In the genomic region with DNA sequence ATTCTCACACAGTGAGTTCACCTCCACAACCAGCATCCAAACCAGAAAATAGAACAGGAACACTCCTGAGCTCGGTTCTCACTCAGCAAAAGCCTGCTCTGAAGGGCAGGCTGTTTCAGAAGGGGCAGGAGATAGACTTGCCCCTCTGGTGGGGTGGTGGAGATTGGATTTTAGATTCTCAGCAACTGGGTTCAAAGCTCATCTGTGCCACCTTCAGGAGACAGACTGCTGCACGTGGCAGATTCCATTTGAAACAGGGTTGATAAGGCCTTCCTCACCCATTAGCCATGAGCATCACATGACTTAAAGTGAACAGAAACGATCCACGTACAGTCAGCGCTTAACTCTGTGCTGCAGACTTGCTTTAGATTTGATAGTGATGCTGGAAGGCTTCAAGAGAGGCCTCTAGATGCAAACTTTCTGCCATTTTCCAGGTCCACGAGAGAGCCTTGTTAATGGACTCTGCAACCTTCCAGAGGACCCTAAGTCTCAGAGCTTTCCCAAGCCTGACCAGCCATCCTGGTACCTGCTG, we compare ENCODE assay signal across 14 cellular contexts. TPM values are rescaled to one million over a fixed set of nuclear protein-coding genes. Genes with fewer than 3 reads are reported as not detected.
DNase-seq lines count a peak whose midpoint lies in the region; ATAC-seq, FAIRE-seq and TF ChIP-seq lines count a peak whose summit lies in the region.
"Had no signal": no experiment of that assay in that cellular context is flagged by ENCODE, and none has a peak within 500 bp of the region (broad histone marks: within the 10 kb centered on the region; RNA-seq: fewer than 3 reads in every experiment).

No MANE protein-coding gene starts in this region.

- no peaks in the 10 kb centered on the region for H3F3A ChIP-seq in GM23338 (replicated peaks; ENCODE audit: low read depth)

- H3K36me3 ChIP-seq in GM23338 (ENCODE audit: insufficient read depth) (no peaks in the 10 kb centered on the region), adipocyte (ENCODE audit: control insufficient read depth, insufficient read depth, low read length, severe bottlenecking) (no peaks in the 10 kb centered on the region), keratinocyte (ENCODE audit: control insufficient read depth in 2 of 2, extremely low read depth in 1 of 2, insufficient read depth in 2 of 2, low read length in 2 of 2) (no peaks in the 10 kb centered on the region)
- H3K36me3 ChIP-seq: SJCRH30 had no signal

- H3K9ac ChIP-seq in adipocyte (ENCODE audit: low read length) (no peak overlapping the region), keratinocyte (ENCODE audit: control insufficient read depth, extremely low read depth, insufficient read depth, low read length) (no peak overlapping the region)

- H2AFZ ChIP-seq in GM23338 (peak overlapping the region; percentile 69; the same call in 1 of the 2 replicates), keratinocyte (ENCODE audit: control insufficient read depth, low read length) (no peak overlapping the region)

- H3K4me2 ChIP-seq in GM23338 (no peak overlapping the region), keratinocyte (ENCODE audit: control insufficient read depth, extremely low read depth, insufficient read depth, low read depth, low read length) (no peak overlapping the region)

- no peak overlapping the region for H3K27ac Mint-ChIP-seq in Calu3 (ENCODE audit: unreplicated experiment)
- H3K27ac Mint-ChIP-seq in GM23338 = no peak overlapping the region
- H3K27ac Mint-ChIP-seq: activated CD4-positive, alpha-beta T cell treated with anti-CD3 and anti-CD28 coated beads, Interleukin-2, amount 10 ng/mL, durations not matched to agents 7 days and 5 days; naive B cell had no signal

- dilution Hi-C loops in keratinocyte (cut with MboI; ENCODE audit: extremely low pct_ligation_motif_present, low sequenced_read_pairs) = no loop called here

- no peak for DNase-seq in Calu3
- DNase-seq in GM23338 (ENCODE audit: low spot score) = no peak
- peak; percentile 28 for DNase-seq in adipocyte (ENCODE audit: low read depth)
- DNase-seq in keratinocyte (ENCODE audit: low read depth, low spot score) = no peak
- DNase-seq in activated CD4-positive, alpha-beta T cell treated with anti-CD3 and anti-CD28 coated beads for 48 hours = no peak
- DNase-seq in stimulated activated CD4-positive, alpha-beta T cell treated with anti-CD3 and anti-CD28 coated beads, Interleukin-1b, Interleukin-23, amount 100 ng/mL, for 48 hours = no peak
- DNase-seq in activated CD4-positive, alpha-beta T cell treated with anti-CD3 and anti-CD28 coated beads for 4 hours = no peak
- no peak for DNase-seq in 8988T
- DNase-seq: activated CD4-positive, alpha-beta T cell treated with anti-CD3 and anti-CD28 coated beads, Interleukin-2, amount 10 ng/mL, durations not matched to agents 7 days and 5 days; activated naive CD4-positive, alpha-beta T cell; naive B cell; NCI-H2171 treated with DMSO at 0.1 percent for 48 hours had no signal

- FAIRE-seq in keratinocyte (lab: Jason Lieb, UNC) = no peak

- H3K36me3 Mint-ChIP-seq in Calu3 (ENCODE audit: insufficient read depth, unreplicated experiment) (no peaks in the 10 kb centered on the region), GM23338 (ENCODE audit: low read depth) (no peaks in the 10 kb centered on the region)
- H3K36me3 Mint-ChIP-seq: naive B cell had no signal

- H3K27me3 Mint-ChIP-seq in Calu3 (ENCODE audit: unreplicated experiment) (peaks cover 24% of the 10 kb centered on the region), GM23338 (ENCODE audit: insufficient read depth, low read depth, poor library complexity) (peaks cover 2% of the 10 kb centered on the region)
- H3K27me3 Mint-ChIP-seq: activated CD4-positive, alpha-beta T cell treated with anti-CD3 and anti-CD28 coated beads, Interleukin-2, amount 10 ng/mL, durations not matched to agents 7 days and 5 days had no signal

- H3K79me2 ChIP-seq in GM23338 (replicated peaks; ENCODE audit: insufficient read depth) (no peaks in the 10 kb centered on the region), keratinocyte (ENCODE audit: control insufficient read depth, insufficient read depth, low read length) (no peaks in the 10 kb centered on the region)

- peak; percentile 25 for TF ChIP-seq CTCF in Calu3 (IDR thresholded peaks at IDR 0.05; ENCODE audit: unreplicated experiment)
- TF ChIP-seq CTCF in GM23338 (conservative IDR thresholded peaks at IDR 0.05; ENCODE audit: low read depth in 2 of 2) = peak in 1 of 2 experiments; percentile 22; a peak in 2 of 4 replicates
- TF ChIP-seq CTCF in keratinocyte (optimal IDR thresholded peaks at IDR 0.05 in 1 of 3, IDR thresholded peaks at IDR 0.05 in 1 of 3, conservative IDR thresholded peaks at IDR 0.05 in 1 of 3; ENCODE audit: extremely low read depth in 1 of 3, insufficient read depth in 2 of 3, low read length in 3 of 3) = peak; percentile 3 to 60 (median 16)

- no peaks in the 10 kb centered on the region for H3K27me3 ChIP-seq in GM23338 (ENCODE audit: insufficient read depth)
- H3K27me3 ChIP-seq in adipocyte (replicated peaks; ENCODE audit: control insufficient read depth, insufficient read depth, low read length) = peaks cover 18% of the 10 kb centered on the region
- peaks cover 7% of the 10 kb centered on the region for H3K27me3 ChIP-seq in keratinocyte (ENCODE audit: control insufficient read depth, extremely low read depth, insufficient read depth, low read length)
- H3K27me3 ChIP-seq: SJCRH30 had no signal

- no peak for ATAC-seq in GM23338

- H3K4me1 ChIP-seq in GM23338 (ENCODE audit: insufficient read depth) = no peaks in the 10 kb centered on the region; the same call in 1 of the 2 replicates
- H3K4me1 ChIP-seq in adipocyte (ENCODE audit: control insufficient read depth, insufficient read depth, low read length) = no peaks in the 10 kb centered on the region
- H3K4me1 ChIP-seq in keratinocyte (ENCODE audit: control insufficient read depth, extremely low read depth, insufficient read depth, low read length) = no peaks in the 10 kb centered on the region
- H3K4me1 ChIP-seq: SJCRH30 had no signal

- H4K20me1 ChIP-seq in GM23338 (replicated peaks; ENCODE audit: insufficient read depth) (no peaks in the 10 kb centered on the region), keratinocyte (ENCODE audit: control insufficient read depth, extremely low read depth, insufficient read depth, low read length) (no peaks in the 10 kb centered on the region)

- H3K4me3 ChIP-seq in GM23338 (no peak overlapping the region), adipocyte (ENCODE audit: low read length) (no peak overlapping the region), keratinocyte (ENCODE audit: control insufficient read depth in 2 of 3, extremely low read depth in 1 of 3, insufficient read depth in 2 of 3, low read depth in 1 of 3, low read length in 3 of 3) (no peak overlapping the region)
- H3K4me3 ChIP-seq: SJCRH30 had no signal

- H3K9me3 ChIP-seq in adipocyte (ENCODE audit: control insufficient read depth, low read length) (no peaks in the 10 kb centered on the region), keratinocyte (ENCODE audit: control insufficient read depth, low read depth, low read length) (no peaks in the 10 kb centered on the region)
- H3K9me3 ChIP-seq: SJCRH30 had no signal

- BruUV-seq in Calu3 (replicated peaks; lab: Mats Ljungman, UMichigan) = no TSS peak

- H3K9me3 Mint-ChIP-seq in Calu3 (ENCODE audit: low read depth, unreplicated experiment) (no peaks in the 10 kb centered on the region), GM23338 (no peaks in the 10 kb centered on the region)
- H3K9me3 Mint-ChIP-seq: activated CD4-positive, alpha-beta T cell treated with anti-CD3 and anti-CD28 coated beads, Interleukin-2, amount 10 ng/mL, durations not matched to agents 7 days and 5 days had no signal

- H3K9me1 ChIP-seq in keratinocyte (ENCODE audit: control insufficient read depth, extremely low read depth, insufficient read depth, low read length) = no peaks in the 10 kb centered on the region

- H3K9me2 ChIP-seq in GM23338 (ENCODE audit: insufficient read depth) = no peaks in the 10 kb centered on the region

- no peak overlapping the region for H3K4me3 Mint-ChIP-seq in Calu3 (ENCODE audit: low read depth, unreplicated experiment)
- no peak overlapping the region for H3K4me3 Mint-ChIP-seq in GM23338
- H3K4me3 Mint-ChIP-seq: activated CD4-positive, alpha-beta T cell treated with anti-CD3 and anti-CD28 coated beads, Interleukin-2, amount 10 ng/mL, durations not matched to agents 7 days and 5 days; naive B cell had no signal

- CTCF ChIA-PET in Calu3 (lab: Charles Lee) = interaction anchor here (0.8 kb wide), 1 partner anchor 40 kb away, joined by 3 read pairs; no protein-coding TSS in a partner anchor

- intact Hi-C loops in Calu3 (cut with micrococcal nuclease; ENCODE audit: unreplicated experiment) = no loop called here

- no peaks in the 10 kb centered on the region for H3K4me1 Mint-ChIP-seq in Calu3 (ENCODE audit: low read depth, unreplicated experiment)
- H3K4me1 Mint-ChIP-seq in GM23338 = peaks cover 7% of the 10 kb centered on the region
- H3K4me1 Mint-ChIP-seq: naive B cell had no signal

- no peak overlapping the region for H3K27ac ChIP-seq in GM23338 (ENCODE audit: low read depth)
- no peak overlapping the region for H3K27ac ChIP-seq in keratinocyte (ENCODE audit: control insufficient read depth, insufficient read depth, low read length)
- H3K27ac ChIP-seq: SJCRH30 had no signal

RNA-seq across cellular contexts. Expression of a gene that starts 35.0 kb away (rescaled TPM):
- total RNA-seq in Calu3 (2022) = 42.4 and 55.2 TPM in 2 replicates
- 0.62 and 0.83 TPM in 2 replicates for total RNA-seq in GM23338 (2014; rRNA removed; shearing (Covaris generic))
- 0.71 and 1.3 TPM in 2 replicates for polyA plus RNA-seq in GM23338 (2016; fragmentation: Nextera tagmentation; extraction: Ambion mirVana)
- polyA plus RNA-seq in keratinocyte = 13.4 to 34.2 TPM (median 17.8 TPM) in 3 replicates
- polyA plus RNA-seq in keratinocyte (2011; ENCODE audit: low read depth) = 19.3 TPM
- 16.9 and 24.8 TPM in 2 replicates for polyA plus RNA-seq in keratinocyte (2011; cell fraction: cytosol; rRNA removed)
- 12.6 and 17.6 TPM in 2 replicates for polyA plus RNA-seq in keratinocyte (2011; cell fraction: nucleus; rRNA removed)
- polyA plus RNA-seq in keratinocyte (2012; ENCODE audit: low replicate concordance) = 29.2 and 40.4 TPM in 2 replicates
- polyA minus RNA-seq in keratinocyte = 17.5 to 81.4 TPM (median 21.8 TPM) in 3 replicates
- 23.8 TPM for polyA minus RNA-seq in keratinocyte (2011; cell fraction: cytosol; rRNA and poly(A)+ RNA removed)
- 12.9 and 15.9 TPM in 2 replicates for polyA minus RNA-seq in keratinocyte (2011; cell fraction: nucleus; rRNA and poly(A)+ RNA removed)
- total RNA-seq: G401 had no signal

RNA-seq across cellular contexts. Expression of a gene that starts 57.7 kb away (rescaled TPM):
- total RNA-seq in Calu3 (2022) = 0.07 TPM in 1 of 2 replicates, not detected in the other
- 0.23 and 0.69 TPM in 2 replicates for total RNA-seq in GM23338 (2014; rRNA removed; shearing (Covaris generic))
- 0.53 and 0.73 TPM in 2 replicates for polyA plus RNA-seq in GM23338 (2016; fragmentation: Nextera tagmentation; extraction: Ambion mirVana)
- not detected in 3 replicates for polyA plus RNA-seq in keratinocyte
- not detected for polyA plus RNA-seq in keratinocyte (2011; ENCODE audit: low read depth)
- not detected in 2 replicates for polyA plus RNA-seq in keratinocyte (2011; cell fraction: cytosol; rRNA removed)
- not detected in 2 replicates for polyA plus RNA-seq in keratinocyte (2011; cell fraction: nucleus; rRNA removed)
- polyA plus RNA-seq in keratinocyte (2012; ENCODE audit: low replicate concordance) = 0.03 TPM in 1 of 2 replicates, not detected in the other
- not detected in 3 replicates for polyA minus RNA-seq in keratinocyte
- not detected for polyA minus RNA-seq in keratinocyte (2011; cell fraction: cytosol; rRNA and poly(A)+ RNA removed)
- polyA minus RNA-seq in keratinocyte (2011; cell fraction: nucleus; rRNA and poly(A)+ RNA removed) = not detected in 2 replicates
- total RNA-seq: activated CD4-positive, alpha-beta T cell treated with anti-CD3 and anti-CD28 coated beads, Interleukin-2, amount 10 ng/mL, durations not matched to agents 7 days and 5 days; G401; SJCRH30 had no signal

Comparison
In these comparisons a context has a peak if more than half of its experiments do, and no peak if none do; other contexts are left out.
1. RNA of a gene that starts 35.0 kb away (total RNA-seq): 42.4 to 55.2 TPM in Calu3; 0.62 to 0.83 TPM in GM23338; every median in the first group is over 10 times any median in the second.